ENCODE assay signal across 1 cellular context in genomic region chr12:47808574-47809380, GRCh38.
TF ChIP-seq lines count a peak whose summit lies in the region.

No MANE protein-coding gene starts in this region.

TF ChIP-seq in GM12878, 131 proteins besides CTCF, POLR2A, EP300 and RAD21:
- TF ChIP-seq MXI1 (IDR thresholded peaks at IDR 0.05; ENCODE audit: low read depth, low read length) (no peak), CBFB (IDR thresholded peaks at IDR 0.05; ENCODE audit: low read depth) (no peak), CHD4 (IDR thresholded peaks at IDR 0.05) (no peak), TCF7 (IDR thresholded peaks at IDR 0.05; ENCODE audit: borderline replicate concordance) (no peak), STAT3 (IDR thresholded peaks at IDR 0.05; ENCODE audit: low read depth, low read length) (no peak), RUNX3 (IDR thresholded peaks at IDR 0.05; ENCODE audit: low read length) (no peak), SMC3 (IDR thresholded peaks at IDR 0.05; ENCODE audit: borderline replicate concordance, low read length) (no peak), IKZF1 (conservative IDR thresholded peaks at IDR 0.05) (no peak), SIN3A (IDR thresholded peaks at IDR 0.05; ENCODE audit: low read depth, low read length) (no peak), TARDBP (IDR thresholded peaks at IDR 0.05; ENCODE audit: borderline replicate concordance) (no peak), SMAD5 (IDR thresholded peaks at IDR 0.05; ENCODE audit: low read depth) (no peak), SREBF1 (IDR thresholded peaks at IDR 0.05; ENCODE audit: low read length) (no peak), PBX3 (IDR thresholded peaks at IDR 0.05; ENCODE audit: insufficient replicate concordance, low read depth, low read length) (no peak), NR2C1 (IDR thresholded peaks at IDR 0.05) (no peak), ZBED1 (IDR thresholded peaks at IDR 0.05; ENCODE audit: borderline replicate concordance) (no peak), CHD2 (IDR thresholded peaks at IDR 0.05; ENCODE audit: borderline replicate concordance, low read depth, low read length) (no peak), JUNB (IDR thresholded peaks at IDR 0.05) (no peak)
